1 cellular context compared by ENCODE assay signal in genomic region chr13:97431365-97431764, GRCh38.
TF ChIP-seq lines count a peak whose summit lies in the region.

No MANE protein-coding gene starts in this region.

TF ChIP-seq in WTC11, 78 proteins besides CTCF, POLR2A, EP300 and RAD21 (continued from another document):
- TF ChIP-seq, protein P1, sequence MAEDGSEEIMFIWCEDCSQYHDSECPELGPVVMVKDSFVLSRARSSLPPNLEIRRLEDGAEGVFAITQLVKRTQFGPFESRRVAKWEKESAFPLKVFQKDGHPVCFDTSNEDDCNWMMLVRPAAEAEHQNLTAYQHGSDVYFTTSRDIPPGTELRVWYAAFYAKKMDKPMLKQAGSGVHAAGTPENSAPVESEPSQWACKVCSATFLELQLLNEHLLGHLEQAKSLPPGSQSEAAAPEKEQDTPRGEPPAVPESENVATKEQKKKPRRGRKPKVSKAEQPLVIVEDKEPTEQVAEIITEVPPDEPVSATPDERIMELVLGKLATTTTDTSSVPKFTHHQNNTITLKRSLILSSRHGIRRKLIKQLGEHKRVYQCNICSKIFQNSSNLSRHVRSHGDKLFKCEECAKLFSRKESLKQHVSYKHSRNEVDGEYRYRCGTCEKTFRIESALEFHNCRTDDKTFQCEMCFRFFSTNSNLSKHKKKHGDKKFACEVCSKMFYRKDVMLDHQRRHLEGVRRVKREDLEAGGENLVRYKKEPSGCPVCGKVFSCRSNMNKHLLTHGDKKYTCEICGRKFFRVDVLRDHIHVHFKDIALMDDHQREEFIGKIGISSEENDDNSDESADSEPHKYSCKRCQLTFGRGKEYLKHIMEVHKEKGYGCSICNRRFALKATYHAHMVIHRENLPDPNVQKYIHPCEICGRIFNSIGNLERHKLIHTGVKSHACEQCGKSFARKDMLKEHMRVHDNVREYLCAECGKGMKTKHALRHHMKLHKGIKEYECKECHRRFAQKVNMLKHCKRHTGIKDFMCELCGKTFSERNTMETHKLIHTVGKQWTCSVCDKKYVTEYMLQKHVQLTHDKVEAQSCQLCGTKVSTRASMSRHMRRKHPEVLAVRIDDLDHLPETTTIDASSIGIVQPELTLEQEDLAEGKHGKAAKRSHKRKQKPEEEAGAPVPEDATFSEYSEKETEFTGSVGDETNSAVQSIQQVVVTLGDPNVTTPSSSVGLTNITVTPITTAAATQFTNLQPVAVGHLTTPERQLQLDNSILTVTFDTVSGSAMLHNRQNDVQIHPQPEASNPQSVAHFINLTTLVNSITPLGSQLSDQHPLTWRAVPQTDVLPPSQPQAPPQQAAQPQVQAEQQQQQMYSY (CRISPR knock-in tag; IDR thresholded peaks at IDR 0.05), result no peak
- TF ChIP-seq, protein P2, sequence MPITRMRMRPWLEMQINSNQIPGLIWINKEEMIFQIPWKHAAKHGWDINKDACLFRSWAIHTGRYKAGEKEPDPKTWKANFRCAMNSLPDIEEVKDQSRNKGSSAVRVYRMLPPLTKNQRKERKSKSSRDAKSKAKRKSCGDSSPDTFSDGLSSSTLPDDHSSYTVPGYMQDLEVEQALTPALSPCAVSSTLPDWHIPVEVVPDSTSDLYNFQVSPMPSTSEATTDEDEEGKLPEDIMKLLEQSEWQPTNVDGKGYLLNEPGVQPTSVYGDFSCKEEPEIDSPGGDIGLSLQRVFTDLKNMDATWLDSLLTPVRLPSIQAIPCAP (CRISPR knock-in tag; IDR thresholded peaks at IDR 0.05), result no peak
- TF ChIP-seq FOXJ3 (CRISPR knock-in tag; IDR thresholded peaks at IDR 0.05; ENCODE audit: borderline replicate concordance) (no peak), ZSCAN18 (CRISPR knock-in tag; IDR thresholded peaks at IDR 0.05) (no peak), FOXK1 (CRISPR knock-in tag; IDR thresholded peaks at IDR 0.05) (no peak), ZNF416 (CRISPR knock-in tag; IDR thresholded peaks at IDR 0.05) (no peak)
- TF ChIP-seq, protein P3, sequence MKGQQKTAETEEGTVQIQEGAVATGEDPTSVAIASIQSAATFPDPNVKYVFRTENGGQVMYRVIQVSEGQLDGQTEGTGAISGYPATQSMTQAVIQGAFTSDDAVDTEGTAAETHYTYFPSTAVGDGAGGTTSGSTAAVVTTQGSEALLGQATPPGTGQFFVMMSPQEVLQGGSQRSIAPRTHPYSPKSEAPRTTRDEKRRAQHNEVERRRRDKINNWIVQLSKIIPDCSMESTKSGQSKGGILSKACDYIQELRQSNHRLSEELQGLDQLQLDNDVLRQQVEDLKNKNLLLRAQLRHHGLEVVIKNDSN (CRISPR knock-in tag; IDR thresholded peaks at IDR 0.05), result no peak
- TF ChIP-seq, protein P4, sequence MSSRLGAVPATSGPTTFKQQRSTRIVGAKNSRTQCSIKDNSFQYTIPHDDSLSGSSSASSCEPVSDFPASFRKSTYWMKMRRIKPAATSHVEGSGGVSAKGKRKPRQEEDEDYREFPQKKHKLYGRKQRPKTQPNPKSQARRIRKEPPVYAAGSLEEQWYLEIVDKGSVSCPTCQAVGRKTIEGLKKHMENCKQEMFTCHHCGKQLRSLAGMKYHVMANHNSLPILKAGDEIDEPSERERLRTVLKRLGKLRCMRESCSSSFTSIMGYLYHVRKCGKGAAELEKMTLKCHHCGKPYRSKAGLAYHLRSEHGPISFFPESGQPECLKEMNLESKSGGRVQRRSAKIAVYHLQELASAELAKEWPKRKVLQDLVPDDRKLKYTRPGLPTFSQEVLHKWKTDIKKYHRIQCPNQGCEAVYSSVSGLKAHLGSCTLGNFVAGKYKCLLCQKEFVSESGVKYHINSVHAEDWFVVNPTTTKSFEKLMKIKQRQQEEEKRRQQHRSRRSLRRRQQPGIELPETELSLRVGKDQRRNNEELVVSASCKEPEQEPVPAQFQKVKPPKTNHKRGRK (CRISPR knock-in tag; IDR thresholded peaks at IDR 0.05; ENCODE audit: borderline replicate concordance), result no peak
